ENCODE assay signal across 18 cellular contexts in the genomic region with DNA sequence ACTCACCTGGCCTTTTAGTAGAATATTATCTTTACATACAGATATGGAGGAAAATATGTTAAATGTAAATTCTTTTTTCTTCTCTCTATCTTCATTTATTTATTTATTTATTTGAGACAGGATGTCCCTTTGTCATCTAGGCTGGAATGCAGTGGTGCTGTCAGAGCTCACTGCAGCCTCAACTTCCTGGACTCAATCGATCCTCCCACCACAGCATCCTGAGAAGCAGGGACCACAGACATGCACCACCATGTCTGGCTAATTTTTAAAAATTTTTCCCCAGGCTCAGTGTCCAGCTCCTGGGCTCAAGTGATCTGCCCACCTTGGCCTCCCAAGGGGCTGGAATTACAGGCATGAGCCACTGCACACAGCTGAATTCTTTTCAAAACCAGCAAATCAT. TPM values are rescaled to one million over a fixed set of nuclear protein-coding genes. Genes with fewer than 3 reads are reported as not detected.
DNase-seq lines count a peak whose midpoint lies in the region; ATAC-seq and TF ChIP-seq lines count a peak whose summit lies in the region.
"Had no signal": no experiment of that assay in that cellular context is flagged by ENCODE, and none has a peak within 500 bp of the region (broad histone marks: within the 10 kb centered on the region; RNA-seq: fewer than 3 reads in every experiment).

No MANE protein-coding gene starts in this region.

- H3K4me2 ChIP-seq in neuronal stem cell (ENCODE audit: insufficient read depth, low read length, poor library complexity, severe bottlenecking): no peak overlapping the region
- H3K4me2 ChIP-seq: BLaER1 had no signal

- no peak overlapping the region for H2BK15ac ChIP-seq in neuronal stem cell (ENCODE audit: low read length)

- H3K9me3 ChIP-seq in neuronal stem cell (replicated peaks in 1 of 2; ENCODE audit: control insufficient read depth in 2 of 2, insufficient read depth in 1 of 2, low read depth in 1 of 2, low read length in 2 of 2) (no peaks in the 10 kb centered on the region), BE2C (no peaks in the 10 kb centered on the region)
- H3K9me3 ChIP-seq: BLaER1, Caco-2 had no signal

- no peak overlapping the region for H3K27ac ChIP-seq in neuronal stem cell (replicated peaks; ENCODE audit: low read length)
- H3K27ac ChIP-seq: 22Rv1, BLaER1 had no signal

- no peak overlapping the region for H3K4ac ChIP-seq in neuronal stem cell (ENCODE audit: low read length)

- ATAC-seq in GM18868 (IDR thresholded peaks at IDR 0.05; ENCODE audit: unreplicated experiment) (peak; percentile 32), GM19452 (IDR thresholded peaks at IDR 0.05; ENCODE audit: unreplicated experiment) (peak; percentile 53), HG03097 (IDR thresholded peaks at IDR 0.05; ENCODE audit: low FRiP score, unreplicated experiment) (peak; percentile 75)
- ATAC-seq: K562 had no signal

- H3K23ac ChIP-seq in neuronal stem cell (ENCODE audit: low read depth, low read length, poor library complexity): no peak overlapping the region

- H3K79me1 ChIP-seq in neuronal stem cell (ENCODE audit: low read depth, low read length): peaks cover 1% of the 10 kb centered on the region

- H3K27me3 ChIP-seq in neuronal stem cell (ENCODE audit: control insufficient read depth in 3 of 3, insufficient read depth in 3 of 3, low read depth in 1 of 3, low read length in 3 of 3) (no peaks in the 10 kb centered on the region), BE2C (no peaks in the 10 kb centered on the region)
- H3K27me3 ChIP-seq: BLaER1 had no signal

- no peak overlapping the region for H2AK5ac ChIP-seq in neuronal stem cell (ENCODE audit: low read depth, low read length)

- H3K18ac ChIP-seq in neuronal stem cell (ENCODE audit: low read length): no peak overlapping the region

- no peak overlapping the region for H2BK120ac ChIP-seq in neuronal stem cell (ENCODE audit: low read depth, low read length)

- H3K14ac ChIP-seq in neuronal stem cell (ENCODE audit: low read length): no peak overlapping the region

- H3K4me1 ChIP-seq in neuronal stem cell (ENCODE audit: control insufficient read depth in 2 of 2, insufficient read depth in 1 of 2, low read depth in 1 of 2, low read length in 2 of 2): no peaks in the 10 kb centered on the region
- H3K4me1 ChIP-seq in BE2C: no peaks in the 10 kb centered on the region
- H3K4me1 ChIP-seq: BLaER1, Caco-2 had no signal

- H3K36me3 ChIP-seq in neuronal stem cell (replicated peaks in 1 of 2; ENCODE audit: control insufficient read depth in 2 of 2, insufficient read depth in 2 of 2, low read length in 2 of 2): no peaks in the 10 kb centered on the region
- H3K36me3 ChIP-seq in BE2C: no peaks in the 10 kb centered on the region
- H3K36me3 ChIP-seq: BLaER1 had no signal

- no peak overlapping the region for H3K4me3 ChIP-seq in Jurkat, Clone E6-1 (ENCODE audit: low read length)
- H3K4me3 ChIP-seq in neuronal stem cell (ENCODE audit: low read length in 2 of 2) (no peak overlapping the region), BE2C (ENCODE audit: low read depth, low read length) (no peak overlapping the region)
- H3K4me3 ChIP-seq: BLaER1, K562 had no signal

- H2BK5ac ChIP-seq in neuronal stem cell (ENCODE audit: low read length): no peak overlapping the region

- H2BK12ac ChIP-seq in neuronal stem cell (ENCODE audit: low read length): no peak overlapping the region

- DNase-seq in Jurkat, Clone E6-1 (ENCODE audit: low read depth, low spot score): peak; percentile 1
- DNase-seq in NK-92 (lab: John Stamatoyannopoulos, UW; ENCODE audit: unreplicated experiment): no peak
- DNase-seq in neuronal stem cell (ENCODE audit: low spot score): no peak
- DNase-seq in OCI-M2 (lab: John Stamatoyannopoulos, UW; ENCODE audit: unreplicated experiment): no peak
- no peak for DNase-seq in BE2C
- DNase-seq: Caco-2; CD8-positive, alpha-beta memory T cell; DND-41; GDM1; HCEC 1CT; HFFc6; Karpas-422 had no signal

- no CpG with 5 or more reads among the region's 1 CpG for whole genome bisulfite sequencing in neuronal stem cell (ENCODE audit: extremely low coverage in 2 of 2, insufficient read length in 2 of 2, insufficient replicate concordance in 1 of 2), 2 donors

- no peak overlapping the region for H4K91ac ChIP-seq in neuronal stem cell (ENCODE audit: low read depth, low read length, poor library complexity)

- no peak for TF ChIP-seq CTCF in BE2C (IDR thresholded peaks at IDR 0.05; ENCODE audit: low read depth, low read length)

- H2AFZ ChIP-seq in neuronal stem cell (ENCODE audit: low read length): no peak overlapping the region

- no peak overlapping the region for H4K8ac ChIP-seq in neuronal stem cell (ENCODE audit: low read depth, low read length)

- H3K9ac ChIP-seq in neuronal stem cell (ENCODE audit: low read depth, low read length, poor library complexity): no peak overlapping the region
- H3K9ac ChIP-seq: BLaER1 had no signal

RNA-seq across cellular contexts. Expression of gene KYNU, which starts 20.3 kb away (rescaled TPM):
- polyA plus RNA-seq in Jurkat, Clone E6-1 (2012; ENCODE audit: insufficient read depth, insufficient read length): not detected
- 0.03 TPM for polyA plus RNA-seq in neuronal stem cell (2013, experiment 1 of 2)
- polyA plus RNA-seq in neuronal stem cell (2013, experiment 2 of 2): 0.04 TPM
- polyA plus RNA-seq in BE2C (2012; ENCODE audit: insufficient read depth, insufficient read length, low read depth): not detected
- polyA plus RNA-seq: CD8-positive, alpha-beta memory T cell had no signal
